ENCODE assay signal across 9 cellular contexts in the genomic region with DNA sequence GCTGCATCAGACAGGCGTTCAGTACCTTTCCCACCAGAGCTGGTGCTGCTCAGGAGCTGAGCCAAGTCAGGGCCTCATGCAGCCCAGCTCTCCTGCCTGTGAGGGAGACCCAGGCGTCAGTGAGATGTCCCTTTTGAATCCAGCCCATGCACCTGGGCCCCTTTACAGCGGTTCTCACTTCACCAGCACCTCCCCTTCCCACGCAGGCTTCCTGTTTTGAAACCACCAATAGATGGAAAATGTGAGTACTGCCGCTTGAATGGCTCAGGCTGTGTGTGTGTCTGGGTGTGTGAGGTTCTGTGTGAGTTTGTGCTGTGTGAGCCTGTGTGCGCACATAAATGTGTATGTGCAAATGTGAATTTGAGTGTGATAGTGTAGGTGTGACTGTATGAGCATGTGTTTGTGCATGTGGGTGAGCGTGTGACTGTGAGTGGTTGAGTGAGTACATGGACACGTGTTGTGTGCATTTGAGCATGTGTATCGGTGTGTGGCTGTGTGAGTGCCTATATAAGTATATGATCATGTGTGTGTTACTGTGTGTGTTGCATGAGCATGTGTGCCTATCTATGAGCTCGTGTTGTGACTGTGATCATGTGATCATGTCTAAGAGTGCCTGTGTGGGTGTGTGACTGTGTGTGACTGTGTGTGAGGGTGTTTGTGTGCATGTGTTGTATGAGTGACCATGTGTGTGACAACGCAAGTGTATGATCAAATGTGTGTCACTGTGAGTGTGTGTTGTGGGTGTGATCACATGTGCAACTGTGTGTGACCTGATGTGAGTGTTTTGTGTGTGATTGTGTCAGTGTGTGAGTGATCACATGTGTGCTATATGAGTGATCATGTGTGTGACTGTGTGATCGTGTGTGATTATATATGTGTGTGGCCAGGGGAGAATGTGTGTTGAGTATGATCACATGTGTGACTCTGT.
DNase-seq lines count a peak whose midpoint lies in the region; ATAC-seq and TF ChIP-seq lines count a peak whose summit lies in the region.
"Had no signal": no experiment of that assay in that cellular context is flagged by ENCODE, and none has a peak within 500 bp of the region (broad histone marks: within the 10 kb centered on the region; RNA-seq: fewer than 3 reads in every experiment).

No MANE protein-coding gene starts in this region.

- no peak overlapping the region for H3K27ac Mint-ChIP-seq in chondrocyte (ENCODE audit: unreplicated experiment)

- ATAC-seq in GM21390 (IDR thresholded peaks at IDR 0.05; ENCODE audit: unreplicated experiment) = peak; percentile 38
- no peak for ATAC-seq in HG03097 (IDR thresholded peaks at IDR 0.05; ENCODE audit: low FRiP score, unreplicated experiment)

- H3K4me1 Mint-ChIP-seq in chondrocyte (ENCODE audit: low read depth) = peaks cover 39% of the 10 kb centered on the region

- H3K9ac ChIP-seq in mesenchymal stem cell (ENCODE audit: low read length) = no peak overlapping the region

- WGBS in mesenchymal stem cell = 88% methylated on average over 11 of the region's 12 CpGs

- peak overlapping the region; percentile 57 for H4K91ac ChIP-seq in mesenchymal stem cell (ENCODE audit: low read length)

- no peak overlapping the region for H2BK5ac ChIP-seq in mesenchymal stem cell (ENCODE audit: low read depth, low read length, poor library complexity, severe bottlenecking)

- H3K27me3 Mint-ChIP-seq in chondrocyte (ENCODE audit: low read depth) = no peaks in the 10 kb centered on the region

- intact Hi-C loops in tibial artery (cut with DNase I; ENCODE audit: low total_unique reads) = no loop called here

- no peak overlapping the region for H2AK5ac ChIP-seq in mesenchymal stem cell (ENCODE audit: low read length, severe bottlenecking)

- no peak overlapping the region for H2AFZ ChIP-seq in mesenchymal stem cell (ENCODE audit: low read depth, low read length)

- TF ChIP-seq CTCF in tibial artery (IDR thresholded peaks at IDR 0.05) (no peak), chondrocyte (IDR thresholded peaks at IDR 0.05) (no peak)

- H2BK12ac ChIP-seq in mesenchymal stem cell (ENCODE audit: low read length in 2 of 2) = peak overlapping the region in 1 of 2 experiments; percentile 52

- H3K36me3 Mint-ChIP-seq in chondrocyte (ENCODE audit: low read depth) = no peaks in the 10 kb centered on the region

- no peaks in the 10 kb centered on the region for H3K27me3 ChIP-seq in mesenchymal stem cell (ENCODE audit: control insufficient read depth in 1 of 2, insufficient read depth in 1 of 2, low read length in 2 of 2)
- H3K27me3 ChIP-seq in tibial artery = no peaks in the 10 kb centered on the region
- H3K27me3 ChIP-seq: SJSA1 had no signal

- H3K27ac ChIP-seq in mesenchymal stem cell (ENCODE audit: low read length, poor library complexity, severe bottlenecking) (no peak overlapping the region), tibial artery (no peak overlapping the region)
- H3K27ac ChIP-seq: SJSA1 had no signal

- H3K4me1 ChIP-seq in mesenchymal stem cell (ENCODE audit: control insufficient read depth, insufficient read depth, low read depth, low read length) (peaks cover 34% of the 10 kb centered on the region), tibial artery (no peaks in the 10 kb centered on the region)

- H3K4me3 ChIP-seq in mesenchymal stem cell (ENCODE audit: insufficient read depth in 1 of 2, low read depth in 1 of 2, low read length in 2 of 2) (no peak overlapping the region), tibial artery (no peak overlapping the region)
- H3K4me3 ChIP-seq: SJSA1 had no signal

- DNase-seq in Kasumi-1 (lab: John Stamatoyannopoulos, UW) (peak; percentile 96 to 97), mesenchymal stem cell (peak; percentile 45), tibial artery (peak; percentile 37 to 69), DMS53 (lab: John Stamatoyannopoulos, UW) (no peak), chondrocyte (ENCODE audit: low spot score) (no peak)
- peak; percentile 65 for DNase-seq in activated CD8-positive, alpha-beta memory T cell treated with anti-CD3 and anti-CD28 coated beads, Interleukin-2, amount 50 U/mL, for 1 hour (ENCODE audit: extremely low read depth)

- H3K14ac ChIP-seq in mesenchymal stem cell (ENCODE audit: low read length in 2 of 2) = peak overlapping the region in 1 of 2 experiments; percentile 84

- no peaks in the 10 kb centered on the region for H3K9me3 Mint-ChIP-seq in chondrocyte (ENCODE audit: low read depth)

- peak overlapping the region; percentile 79 to 80 for H3K18ac ChIP-seq in mesenchymal stem cell (ENCODE audit: low read depth in 1 of 2, low read length in 2 of 2)

- H3K4me2 ChIP-seq in mesenchymal stem cell (ENCODE audit: low read length, poor library complexity, severe bottlenecking) = no peak overlapping the region

- no peak overlapping the region for H3K23ac ChIP-seq in mesenchymal stem cell (ENCODE audit: low read length in 2 of 2)

- no peak overlapping the region for H2BK120ac ChIP-seq in mesenchymal stem cell (ENCODE audit: low read depth, low read length)

- peaks cover 16% of the 10 kb centered on the region for H3K79me1 ChIP-seq in mesenchymal stem cell (replicated peaks; ENCODE audit: low read length, poor library complexity, severe bottlenecking)

- peak overlapping the region; percentile 29 for H4K8ac ChIP-seq in mesenchymal stem cell (ENCODE audit: low read length)

- H2BK15ac ChIP-seq in mesenchymal stem cell (ENCODE audit: low read depth, poor library complexity, severe bottlenecking) = no peak overlapping the region

- no peaks in the 10 kb centered on the region for H3K9me3 ChIP-seq in mesenchymal stem cell (ENCODE audit: control insufficient read depth, low read length)
- H3K9me3 ChIP-seq in tibial artery = no peaks in the 10 kb centered on the region
- H3K9me3 ChIP-seq: SJSA1 had no signal

- no peak overlapping the region for H3K4me3 Mint-ChIP-seq in chondrocyte (ENCODE audit: unreplicated experiment)

- H3K4ac ChIP-seq in mesenchymal stem cell (ENCODE audit: low read depth in 1 of 2, low read length in 2 of 2) = peak overlapping the region in 1 of 2 experiments; percentile 71

- peaks cover 0 to 7% of the 10 kb centered on the region in 2 experiments for H3K36me3 ChIP-seq in mesenchymal stem cell (ENCODE audit: control insufficient read depth in 1 of 2, insufficient read depth in 2 of 2, low read depth in 1 of 2, low read length in 2 of 2)
- H3K36me3 ChIP-seq in tibial artery = no peaks in the 10 kb centered on the region
- H3K36me3 ChIP-seq: SJSA1 had no signal

Comparison
In these comparisons a context has a peak if more than half of its experiments do, and no peak if none do; other contexts are left out.
1. DNase-seq: peak in Kasumi-1 (2 of 2), activated CD8-positive, alpha-beta memory T cell treated with anti-CD3 and anti-CD28 coated beads, Interleukin-2, amount 50 U/mL, for 1 hour (single experiment), mesenchymal stem cell (single experiment) and tibial artery (2 of 2); none in DMS53 (single experiment) and chondrocyte (single experiment).